In genomic region chr11:35200811-35201341, GRCh38 we compare ENCODE assay signal across 14 cellular contexts.
"Had no signal": no experiment of that assay in that cellular context is flagged by ENCODE, and none has a peak within 500 bp of the region (broad histone marks: within the 10 kb centered on the region; RNA-seq: fewer than 3 reads in every experiment).

No MANE protein-coding gene starts in this region.

- H3K4me3 Mint-ChIP-seq: nephron, WTC11 had no signal

- ATAC-seq: upper lobe of right lung, WTC11 had no signal

- H3K36me3 Mint-ChIP-seq: WTC11 had no signal

- DNase-seq: activated CD4-positive, alpha-beta T cell treated with anti-CD3 and anti-CD28 coated beads, Interleukin-2, amount 50 U/mL, for 1 hour; activated gamma-delta T cell; dermis blood vessel endothelial cell; foreskin melanocyte; mesendoderm; occipital lobe; stimulated activated CD4-positive, alpha-beta T cell treated with anti-CD3 and anti-CD28 coated beads, Interleukin-2, amount 100 ng/mL, for 48 hours; stomach; T-helper 2 cell; testis; upper lobe of right lung had no signal

- H3K27me3 Mint-ChIP-seq: progenitor cell of endocrine pancreas had no signal

- H3K27ac Mint-ChIP-seq: nephron, progenitor cell of endocrine pancreas, WTC11 had no signal

- H3K4me1 Mint-ChIP-seq: nephron had no signal
